ENCODE assay signal across 8 cellular contexts in genomic region chr9:128724744-128725211, GRCh38. TPM values are rescaled to one million over a fixed set of nuclear protein-coding genes. Genes with fewer than 3 reads are reported as not detected.
DNase-seq lines count a peak whose midpoint lies in the region; ATAC-seq and TF ChIP-seq lines count a peak whose summit lies in the region.

No MANE protein-coding gene starts in this region.

- H3K4me1 ChIP-seq in right lobe of liver: peaks cover 0 to 6% (median 3%) of the 10 kb centered on the region in 4 donors

- no peaks in the 10 kb centered on the region for H3K27me3 ChIP-seq in right lobe of liver

- H3K36me3 Mint-ChIP-seq in activated B cell treated with CpG ODN at 0.5 μM for 24 hours (ENCODE audit: low read depth): peaks cover 28% of the 10 kb centered on the region
- H3K36me3 Mint-ChIP-seq in effector memory CD8-positive, alpha-beta T cell (ENCODE audit: insufficient read depth): peaks cover 13% of the 10 kb centered on the region

- H3K27ac ChIP-seq in right lobe of liver: peak overlapping the region; percentile 16 to 49 (median 45)

- 35% methylated on average over 7 of the region's 10 CpGs for WGBS in right lobe of liver (ENCODE audit: insufficient coverage, low coverage, low lambda C conversion rate, missing lambda C conversion rate)

- DNase-seq in CMK (ENCODE audit: low read depth): peak; percentile 69
- peak; percentile 87 for DNase-seq in NCI-H2196 (lab: John Stamatoyannopoulos, UW; ENCODE audit: unreplicated experiment)
- DNase-seq in activated B cell treated with CpG ODN at 0.5 μM for 24 hours: no peak
- DNase-seq in effector memory CD8-positive, alpha-beta T cell: peak in 1 of 3 experiments; percentile 21
- peak; percentile 72 to 75 (median 74) for DNase-seq in right lobe of liver
- DNase-seq in stimulated activated CD8-positive, alpha-beta memory T cell treated with anti-CD3 and anti-CD28 coated beads, Interleukin-4, amount 100 ng/mL, for 24 hours (ENCODE audit: low read depth): peak; percentile 16

- no peaks in the 10 kb centered on the region for H3K27me3 Mint-ChIP-seq in activated B cell treated with CpG ODN at 0.5 μM for 24 hours
- H3K27me3 Mint-ChIP-seq in effector memory CD8-positive, alpha-beta T cell: no peaks in the 10 kb centered on the region

- H3K36me3 ChIP-seq in right lobe of liver: no peaks in the 10 kb centered on the region

- no peaks in the 10 kb centered on the region for H3K9me3 ChIP-seq in right lobe of liver

- H3K4me3 ChIP-seq in right lobe of liver: peak overlapping the region; percentile 60 to 84 (median 65)

- no peak for TF ChIP-seq CTCF in activated B cell treated with CpG ODN at 0.5 μM for 24 hours (IDR thresholded peaks at IDR 0.05)
- TF ChIP-seq CTCF in right lobe of liver (IDR thresholded peaks at IDR 0.05): no peak

- intact Hi-C loops in activated B cell treated with CpG ODN at 0.5 μM for 24 hours (cut with micrococcal nuclease): loop anchor here (1.0 to 2.0 kb wide), 8 partner anchors 22 to 268 kb away; partner anchors contain the start of genes DYNC2I2, ENDOG, ODF2 and PKN3
- intact Hi-C loops in right lobe of liver (cut with DNase I): no loop called here

- H3K4me1 Mint-ChIP-seq in activated B cell treated with CpG ODN at 0.5 μM for 24 hours: peaks cover 28% of the 10 kb centered on the region
- H3K4me1 Mint-ChIP-seq in effector memory CD8-positive, alpha-beta T cell (ENCODE audit: low read depth in 2 of 2): peaks cover 24 to 29% of the 10 kb centered on the region in 2 donors

- ATAC-seq in GM21529 (IDR thresholded peaks at IDR 0.05; ENCODE audit: unreplicated experiment) (peak; percentile 17), activated B cell treated with CpG ODN at 0.5 μM for 24 hours (ENCODE audit: low read depth) (no peak), right lobe of liver (peak; percentile 39 to 54 (median 48)), HG03432 (IDR thresholded peaks at IDR 0.05; ENCODE audit: unreplicated experiment) (no peak)
- peak; percentile 7 for ATAC-seq in effector memory CD8-positive, alpha-beta T cell (replicated peaks)

- no peak for TF ChIP-seq POLR2A in right lobe of liver (IDR thresholded peaks at IDR 0.05)

- POLR2A ChIA-PET in activated B cell treated with CpG ODN at 0.5 μM for 24 hours (lab: Charles Lee): interaction anchor here (0.5 to 2.5 kb wide), 40 partner anchors 8 to 449 kb away, joined by 3 to 21 read pairs (median 4); partner anchors contain the start of genes DYNC2I2, ENDOG, GLE1 and GOLGA2

- CTCF ChIA-PET in activated B cell treated with CpG ODN at 0.5 μM for 24 hours (lab: Charles Lee): interaction anchor here (1.5 kb wide), 1 partner anchor 23 kb away, joined by 5 read pairs; the partner anchor contains the start of gene PKN3

- H3K9me3 Mint-ChIP-seq in activated B cell treated with CpG ODN at 0.5 μM for 24 hours: no peaks in the 10 kb centered on the region
- no peaks in the 10 kb centered on the region for H3K9me3 Mint-ChIP-seq in effector memory CD8-positive, alpha-beta T cell

- H3K4me3 Mint-ChIP-seq in activated B cell treated with CpG ODN at 0.5 μM for 24 hours: peak overlapping the region; percentile 92
- H3K4me3 Mint-ChIP-seq in effector memory CD8-positive, alpha-beta T cell: peak overlapping the region; percentile 93 to 94

- H3K27ac Mint-ChIP-seq in activated B cell treated with CpG ODN at 0.5 μM for 24 hours: peak overlapping the region; percentile 81
- peak overlapping the region; percentile 91 to 92 for H3K27ac Mint-ChIP-seq in effector memory CD8-positive, alpha-beta T cell

RNA-seq across cellular contexts. Expression of gene ZDHHC12, which starts 0.9 kb away (rescaled TPM):
- 40.0 and 40.7 TPM in 2 replicates for total RNA-seq in activated B cell treated with CpG ODN at 0.5 μM for 24 hours
- total RNA-seq in right lobe of liver: 10 to 100 TPM; 14.1 to 46.1 (median 22.7) TPM

RNA-seq across cellular contexts. Expression of gene PKN3, which starts 22.5 kb away (rescaled TPM):
- 16.9 and 17.4 TPM in 2 replicates for total RNA-seq in activated B cell treated with CpG ODN at 0.5 μM for 24 hours
- 1 to 10 TPM in 5 of 6 experiments, under 1 TPM in 1; 0.81 to 4.9 (median 2.4) TPM for total RNA-seq in right lobe of liver

RNA-seq across cellular contexts. Expression of gene SET, which starts 35.8 kb away (rescaled TPM):
- 762 and 801 TPM in 2 replicates for total RNA-seq in activated B cell treated with CpG ODN at 0.5 μM for 24 hours
- 100 to 1,000 TPM in 2 of 6 experiments, 10 to 100 TPM in 4; 57.4 to 110 (median 82.6) TPM for total RNA-seq in right lobe of liver

RNA-seq across cellular contexts. Expression of gene ZER1, which starts 46.9 kb away (rescaled TPM):
- total RNA-seq in activated B cell treated with CpG ODN at 0.5 μM for 24 hours (24.0 and 26.0 TPM in 2 replicates), right lobe of liver (10 to 100 TPM; 13.4 to 21.8 (median 16.0) TPM)

Comparison
In these comparisons a context has a peak if more than half of its experiments do, and no peak if none do; other contexts are left out.
1. ATAC-seq: peak in GM21529 (single experiment), effector memory CD8-positive, alpha-beta T cell (single experiment) and right lobe of liver (4 of 4); none in activated B cell treated with CpG ODN at 0.5 μM for 24 hours (single experiment) and HG03432 (single experiment).